ENCODE assay signal across 14 cellular contexts in the genomic region with DNA sequence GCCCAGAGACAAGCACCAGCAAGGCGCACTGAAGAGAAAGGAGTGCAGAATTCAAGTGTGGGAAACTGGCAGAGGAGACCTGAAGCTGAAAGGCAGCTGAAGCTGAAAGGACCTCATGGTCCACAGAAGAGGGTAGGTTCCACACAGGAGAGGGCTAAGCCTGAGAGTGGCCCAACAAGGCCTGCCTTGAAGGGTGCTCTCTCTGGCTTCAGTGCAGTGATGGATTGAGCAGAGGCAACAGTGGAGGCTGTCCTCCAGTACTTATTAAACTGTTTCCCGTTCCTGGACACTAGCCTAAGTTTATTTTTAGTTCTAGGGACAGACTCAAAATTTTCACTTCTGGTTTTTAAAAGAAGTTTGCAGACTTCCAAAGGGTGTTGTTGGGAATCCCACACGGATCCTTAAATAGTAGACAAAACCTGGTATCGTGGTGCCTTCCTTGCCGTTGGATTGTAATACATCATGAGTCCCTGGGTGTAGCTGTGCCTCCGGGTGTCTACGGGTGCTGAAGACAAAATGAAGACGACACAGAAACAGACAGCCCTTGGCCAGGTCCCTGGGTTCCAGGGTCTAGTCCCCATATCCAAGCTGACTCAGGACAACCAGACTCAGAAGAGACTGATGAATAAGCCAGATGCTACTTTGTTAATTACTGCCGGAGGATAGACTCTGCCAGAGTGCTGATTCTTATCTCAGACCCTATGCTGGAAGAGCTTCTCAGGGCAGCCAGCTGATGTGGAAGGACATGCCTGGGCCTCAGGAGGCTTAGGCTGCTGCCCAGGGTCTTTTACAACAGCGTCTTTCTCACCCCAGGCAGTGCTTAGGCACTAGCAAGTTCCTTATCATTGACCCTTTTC. TPM values are rescaled to one million over a fixed set of nuclear protein-coding genes. Genes with fewer than 3 reads are reported as not detected.
DNase-seq lines count a peak whose midpoint lies in the region; ATAC-seq, FAIRE-seq and TF ChIP-seq lines count a peak whose summit lies in the region.
"Had no signal": no experiment of that assay in that cellular context is flagged by ENCODE, and none has a peak within 500 bp of the region (broad histone marks: within the 10 kb centered on the region; RNA-seq: fewer than 3 reads in every experiment).

No MANE protein-coding gene starts in this region.

- no peaks in the 10 kb centered on the region for H3K36me3 Mint-ChIP-seq in natural killer cell treated with Interleukin-12 subunit alpha and Interleukin-12 subunit beta and Interleukin-15 and Interleukin-18, amount 100 ng/mL, for 72 hours
- H3K36me3 Mint-ChIP-seq in natural killer cell (no peaks in the 10 kb centered on the region), GM23338 (ENCODE audit: low read depth) (no peaks in the 10 kb centered on the region)
- H3K36me3 Mint-ChIP-seq: brain; naive thymus-derived CD4-positive, alpha-beta T cell had no signal

- H3K4me3 ChIP-seq in bronchial epithelial cell (ENCODE audit: low read depth, low read length) (no peak overlapping the region), right lobe of liver (no peak overlapping the region), GM23338 (no peak overlapping the region)

- no peaks in the 10 kb centered on the region for H3K9me2 ChIP-seq in GM23338 (ENCODE audit: insufficient read depth)

- no peaks in the 10 kb centered on the region for H3K79me2 ChIP-seq in GM23338 (replicated peaks; ENCODE audit: insufficient read depth)

- H3K27me3 ChIP-seq in bronchial epithelial cell (ENCODE audit: control insufficient read depth, insufficient read depth, low read length) (no peaks in the 10 kb centered on the region), right lobe of liver (no peaks in the 10 kb centered on the region), GM23338 (ENCODE audit: insufficient read depth) (no peaks in the 10 kb centered on the region)

- 47% methylated on average over 5 of the region's 10 CpGs for WGBS in right lobe of liver (ENCODE audit: insufficient coverage, low coverage, low lambda C conversion rate, missing lambda C conversion rate)

- peak; percentile 37 for DNase-seq in natural killer cell treated with Interleukin-12 subunit alpha and Interleukin-12 subunit beta and Interleukin-15 and Interleukin-18, amount 100 ng/mL, for 72 hours (ENCODE audit: low spot score)
- DNase-seq in natural killer cell (no peak), bronchial epithelial cell (ENCODE audit: low read depth) (no peak), right lobe of liver (no peak), D721Med (ENCODE audit: insufficient read length, low spot score) (no peak), GM23338 (ENCODE audit: low spot score) (no peak)
- DNase-seq: activated CD4-positive, alpha-beta T cell treated with anti-CD3 and anti-CD28 coated beads, Interleukin-2, amount 10 ng/mL, durations not matched to agents 24 days and 14 days; DMS79 treated with DMSO at 0.1 percent for 48 hours; naive thymus-derived CD4-positive, alpha-beta T cell; NCI-H2029 treated with DMSO at 0.1 percent for 48 hours had no signal

- peaks cover 0 to 2% of the 10 kb centered on the region in 2 donors for H3K4me1 Mint-ChIP-seq in natural killer cell treated with Interleukin-12 subunit alpha and Interleukin-12 subunit beta and Interleukin-15 and Interleukin-18, amount 100 ng/mL, for 72 hours (ENCODE audit: low read depth in 2 of 2)
- H3K4me1 Mint-ChIP-seq in natural killer cell (no peaks in the 10 kb centered on the region), GM23338 (peaks cover 12% of the 10 kb centered on the region; the same call in 2 of the 3 replicates)

- TF ChIP-seq POLR2A in right lobe of liver (IDR thresholded peaks at IDR 0.05): no peak

- H3K36me3 ChIP-seq in bronchial epithelial cell (ENCODE audit: control insufficient read depth, insufficient read depth, low read length): no peaks in the 10 kb centered on the region
- no peaks in the 10 kb centered on the region for H3K36me3 ChIP-seq in right lobe of liver
- no peaks in the 10 kb centered on the region for H3K36me3 ChIP-seq in GM23338 (ENCODE audit: insufficient read depth)

- H3F3A ChIP-seq in GM23338 (replicated peaks; ENCODE audit: low read depth): no peaks in the 10 kb centered on the region

- H3K4me3 Mint-ChIP-seq in natural killer cell treated with Interleukin-12 subunit alpha and Interleukin-12 subunit beta and Interleukin-15 and Interleukin-18, amount 100 ng/mL, for 72 hours: no peak overlapping the region
- H3K4me3 Mint-ChIP-seq in natural killer cell: no peak overlapping the region
- H3K4me3 Mint-ChIP-seq in GM23338: no peak overlapping the region
- H3K4me3 Mint-ChIP-seq: activated CD4-positive, alpha-beta T cell treated with anti-CD3 and anti-CD28 coated beads, Interleukin-2, amount 10 ng/mL, durations not matched to agents 24 days and 14 days; brain; IgD-negative memory B cell; naive thymus-derived CD4-positive, alpha-beta T cell had no signal

- H3K27me3 Mint-ChIP-seq in natural killer cell treated with Interleukin-12 subunit alpha and Interleukin-12 subunit beta and Interleukin-15 and Interleukin-18, amount 100 ng/mL, for 72 hours: peaks cover 0 to 11% of the 10 kb centered on the region in 2 donors
- H3K27me3 Mint-ChIP-seq in natural killer cell (ENCODE audit: low read depth in 2 of 2): peaks cover under 1 to 16% of the 10 kb centered on the region in 2 donors
- H3K27me3 Mint-ChIP-seq in GM23338 (ENCODE audit: insufficient read depth, low read depth, poor library complexity): peaks cover 7% of the 10 kb centered on the region

- peak in 1 of 2 donors; percentile 40 for ATAC-seq in natural killer cell treated with Interleukin-12 subunit alpha and Interleukin-12 subunit beta and Interleukin-15 and Interleukin-18, amount 100 ng/mL, for 72 hours
- no peak for ATAC-seq in natural killer cell
- ATAC-seq in right lobe of liver: peak; percentile 23 to 47 (median 32)
- ATAC-seq in GM19328 (IDR thresholded peaks at IDR 0.05; ENCODE audit: unreplicated experiment): no peak
- ATAC-seq in GM23338: no peak
- no peak for ATAC-seq in HG02840 (IDR thresholded peaks at IDR 0.05; ENCODE audit: low FRiP score, unreplicated experiment)
- ATAC-seq: naive thymus-derived CD4-positive, alpha-beta T cell had no signal

- H3K9me3 ChIP-seq in right lobe of liver: no peaks in the 10 kb centered on the region

- H4K20me1 ChIP-seq in GM23338 (replicated peaks; ENCODE audit: insufficient read depth): no peaks in the 10 kb centered on the region

- no peaks in the 10 kb centered on the region for H3K9me3 Mint-ChIP-seq in natural killer cell treated with Interleukin-12 subunit alpha and Interleukin-12 subunit beta and Interleukin-15 and Interleukin-18, amount 100 ng/mL, for 72 hours
- H3K9me3 Mint-ChIP-seq in natural killer cell: no peaks in the 10 kb centered on the region
- H3K9me3 Mint-ChIP-seq in GM23338: no peaks in the 10 kb centered on the region
- H3K9me3 Mint-ChIP-seq: activated CD4-positive, alpha-beta T cell treated with anti-CD3 and anti-CD28 coated beads, Interleukin-2, amount 10 ng/mL, durations not matched to agents 24 days and 14 days; brain; IgD-negative memory B cell had no signal

- no peak overlapping the region for H2AFZ ChIP-seq in GM23338

- intact Hi-C loops in natural killer cell (cut with micrococcal nuclease) (no loop called here), right lobe of liver (cut with DNase I) (no loop called here)

- H3K4me2 ChIP-seq in GM23338: no peak overlapping the region

- TF ChIP-seq CTCF in natural killer cell (IDR thresholded peaks at IDR 0.05): no peak
- TF ChIP-seq CTCF in bronchial epithelial cell (IDR thresholded peaks at IDR 0.05; ENCODE audit: insufficient read depth, low read length, severe bottlenecking): no peak
- no peak for TF ChIP-seq CTCF in right lobe of liver (IDR thresholded peaks at IDR 0.05)
- no peak for TF ChIP-seq CTCF in D721Med (IDR thresholded peaks at IDR 0.05; ENCODE audit: insufficient read depth, missing control alignments)
- no peak for TF ChIP-seq CTCF in GM23338 (conservative IDR thresholded peaks at IDR 0.05; ENCODE audit: low read depth in 2 of 2)

- FAIRE-seq in bronchial epithelial cell (lab: Jason Lieb, UNC) (peak; percentile 88), D721Med (lab: Jason Lieb, UNC) (no peak)

- H3K4me1 ChIP-seq in right lobe of liver: peaks cover 0 to 6% (median 2%) of the 10 kb centered on the region in 4 donors
- peaks cover 3% of the 10 kb centered on the region; the same call in 1 of the 2 replicates for H3K4me1 ChIP-seq in GM23338 (ENCODE audit: insufficient read depth)

- no peak overlapping the region for H3K27ac Mint-ChIP-seq in natural killer cell treated with Interleukin-12 subunit alpha and Interleukin-12 subunit beta and Interleukin-15 and Interleukin-18, amount 100 ng/mL, for 72 hours
- H3K27ac Mint-ChIP-seq in natural killer cell (no peak overlapping the region), GM23338 (no peak overlapping the region)
- H3K27ac Mint-ChIP-seq: activated CD4-positive, alpha-beta T cell treated with anti-CD3 and anti-CD28 coated beads, Interleukin-2, amount 10 ng/mL, durations not matched to agents 24 days and 14 days; brain; IgD-negative memory B cell had no signal

- peak overlapping the region in 1 of 3 donors; percentile 4 for H3K27ac ChIP-seq in right lobe of liver
- H3K27ac ChIP-seq in GM23338 (ENCODE audit: low read depth): no peak overlapping the region

TF ChIP-seq in GM23338, 12 proteins besides CTCF, POLR2A, EP300 and RAD21 (continues in another document):
- TF ChIP-seq EZH2phosphoT487 (IDR thresholded peaks at IDR 0.05; ENCODE audit: unreplicated experiment) (no peak), JUNB (IDR thresholded peaks at IDR 0.05; ENCODE audit: unreplicated experiment) (no peak), EZH2 (IDR thresholded peaks at IDR 0.05; ENCODE audit: low read depth, unreplicated experiment) (no peak), CREB1 (CRISPR knock-in tag; IDR thresholded peaks at IDR 0.05; ENCODE audit: low read depth) (no peak)

RNA-seq across cellular contexts. Expression of a gene that starts 7.0 kb away (rescaled TPM):
- 1 to 10 TPM; 1.2 to 2.2 TPM for total RNA-seq in natural killer cell treated with Interleukin-12 subunit alpha and Interleukin-12 subunit beta and Interleukin-15 and Interleukin-18, amount 100 ng/mL, for 72 hours
- total RNA-seq in natural killer cell (1 to 10 TPM in 1 of 3 donors, under 1 TPM in 2; 0.61 to 1.4 (median 0.85) TPM), bronchial epithelial cell (73.0 and 83.2 TPM in 2 replicates), right lobe of liver (10 to 100 TPM in 2 of 6 experiments, 1 to 10 TPM in 4; 5.1 to 14.8 (median 8.0) TPM)
- 54.1 and 77.0 TPM in 2 replicates for total RNA-seq in GM23338 (2014; rRNA removed; shearing (Covaris generic))
- 14.1 and 14.4 TPM in 2 replicates for polyA plus RNA-seq in GM23338 (2016; fragmentation: Nextera tagmentation; extraction: Ambion mirVana)

RNA-seq across cellular contexts. Expression of a gene that starts 47.8 kb away (rescaled TPM):
- 100 to 1,000 TPM in 1 of 2 donors, 10 to 100 TPM in 1; 74.0 to 101 TPM for total RNA-seq in natural killer cell treated with Interleukin-12 subunit alpha and Interleukin-12 subunit beta and Interleukin-15 and Interleukin-18, amount 100 ng/mL, for 72 hours
- 100 to 1,000 TPM; 105 to 115 (median 110) TPM for total RNA-seq in natural killer cell
- total RNA-seq in bronchial epithelial cell: 127 and 138 TPM in 2 replicates
- total RNA-seq in right lobe of liver: 10 to 100 TPM; 30.5 to 44.1 (median 37.9) TPM
- total RNA-seq in GM23338 (2014; rRNA removed; shearing (Covaris generic)): 73.9 and 113 TPM in 2 replicates
- polyA plus RNA-seq in GM23338 (2016; fragmentation: Nextera tagmentation; extraction: Ambion mirVana): 73.4 and 85.9 TPM in 2 replicates

Comparison
In these comparisons a context has a peak if more than half of its experiments do, and no peak if none do; other contexts are left out.
1. ATAC-seq: peak in right lobe of liver (4 of 4); none in natural killer cell (0 of 3), GM19328 (single experiment), GM23338 (single experiment) and HG02840 (single experiment).